ENCODE assay signal across 9 cellular contexts in genomic region chr10:73117976-73118743, GRCh38. TPM values are rescaled to one million over a fixed set of nuclear protein-coding genes. Genes with fewer than 3 reads are reported as not detected.
DNase-seq lines count a peak whose midpoint lies in the region; ATAC-seq and TF ChIP-seq lines count a peak whose summit lies in the region.
"Had no signal": no experiment of that assay in that cellular context is flagged by ENCODE, and none has a peak within 500 bp of the region (broad histone marks: within the 10 kb centered on the region; RNA-seq: fewer than 3 reads in every experiment).

No MANE protein-coding gene starts in this region.

- H3K9ac ChIP-seq in PC-3 (ENCODE audit: low read length) (peak overlapping the region; percentile 40), iPS-18a (ENCODE audit: low read length) (peak overlapping the region; percentile 22)

- H3K9me3 ChIP-seq in PC-3 (ENCODE audit: low read length) (no peaks in the 10 kb centered on the region), iPS-18a (ENCODE audit: control insufficient read depth, low read depth, low read length) (no peaks in the 10 kb centered on the region)

- no peaks in the 10 kb centered on the region for H3K9me2 ChIP-seq in PC-3 (replicated peaks; ENCODE audit: low read length)

- peaks cover 17% of the 10 kb centered on the region for H3K36me3 Mint-ChIP-seq in nephron progenitor cell (ENCODE audit: low read depth)

- DNase-seq in PC-3 (peak; percentile 99), nephron progenitor cell (no peak), GOT3 (lab: John Stamatoyannopoulos, UW) (no peak), DMS79 treated with DMSO at 0.1 percent for 48 hours (lab: John Stamatoyannopoulos, UW) (no peak)
- DNase-seq: naive B cell had no signal

- H2AFZ ChIP-seq in PC-3 (ENCODE audit: low read length) = peak overlapping the region; percentile 3; the same call in 1 of the 2 replicates

- peak overlapping the region; percentile 45 for H3K4me3 ChIP-seq in PC-3 (ENCODE audit: low read length)
- H3K4me3 ChIP-seq in iPS-18a (ENCODE audit: low read length) = no peak overlapping the region

- peak; percentile 64 for ATAC-seq in GM18520 (IDR thresholded peaks at IDR 0.05; ENCODE audit: unreplicated experiment)
- ATAC-seq in HG02610 (IDR thresholded peaks at IDR 0.05; ENCODE audit: unreplicated experiment) = peak; percentile 77
- ATAC-seq in PC-3 = peak; percentile 87
- no peak for ATAC-seq in HG03139 (IDR thresholded peaks at IDR 0.05; ENCODE audit: unreplicated experiment)

- H3K27ac ChIP-seq in PC-3 (ENCODE audit: low read length) (peak overlapping the region; percentile 81), iPS-18a (ENCODE audit: low read length) (no peak overlapping the region)

- peaks cover 6% of the 10 kb centered on the region for H3F3A ChIP-seq in PC-3 (ENCODE audit: low read length, unreplicated experiment)

- H3K36me3 ChIP-seq in PC-3 (ENCODE audit: low read depth, low read length) (no peaks in the 10 kb centered on the region), iPS-18a (ENCODE audit: control insufficient read depth, low read depth, low read length) (no peaks in the 10 kb centered on the region)

- CTCF ChIA-PET in PC-3 (lab: Charles Lee) = interaction anchor here (0.6 to 1.6 kb wide), 3 partner anchors 15 to 22 kb away, joined by 3 to 20 read pairs (median 7); partner anchors contain the start of gene P4HA1

- POLR2A ChIA-PET in PC-3 (lab: Charles Lee; ENCODE audit: unreplicated experiment) = interaction anchor here (0.6 to 1.0 kb wide), 3 partner anchors 22 to 129 kb away, joined by 3 to 15 read pairs (median 5); partner anchors contain the start of genes DNAJC9 and P4HA1

- intact Hi-C loops in PC-3 (cut with micrococcal nuclease) = loop anchor here (1.0 kb wide), 3 partner anchors 8 to 22 kb away; partner anchors contain the start of genes NUDT13 and P4HA1

- H3K27me3 ChIP-seq in PC-3 (ENCODE audit: low read length) (no peaks in the 10 kb centered on the region), iPS-18a (ENCODE audit: control insufficient read depth, insufficient read depth, low read length) (no peaks in the 10 kb centered on the region)

- H3K27me3 Mint-ChIP-seq in nephron progenitor cell (ENCODE audit: low read depth, poor library complexity) = no peaks in the 10 kb centered on the region
- H3K27me3 Mint-ChIP-seq: naive B cell had no signal

- H3K9me3 Mint-ChIP-seq in nephron progenitor cell = no peaks in the 10 kb centered on the region
- H3K9me3 Mint-ChIP-seq: naive B cell had no signal

- H3K4me1 Mint-ChIP-seq in nephron progenitor cell = no peaks in the 10 kb centered on the region

- no peak overlapping the region for H3K27ac Mint-ChIP-seq in nephron progenitor cell

- BruUV-seq in PC-3 (replicated peaks; lab: Mats Ljungman, UMichigan) = TSS peak; percentile 87

- H3K4me1 ChIP-seq in PC-3 (ENCODE audit: insufficient read depth, low read length) = peaks cover 59% of the 10 kb centered on the region
- peaks cover 8% of the 10 kb centered on the region for H3K4me1 ChIP-seq in iPS-18a (ENCODE audit: control insufficient read depth, low read depth, low read length)

- no peak for TF ChIP-seq CTCF in PC-3 (conservative IDR thresholded peaks at IDR 0.05; ENCODE audit: low read depth, low read length)
- TF ChIP-seq CTCF in nephron progenitor cell (IDR thresholded peaks at IDR 0.05) = no peak

- no peaks in the 10 kb centered on the region for H4K20me1 ChIP-seq in PC-3 (ENCODE audit: low read length)

- H3K4me2 ChIP-seq in PC-3 (ENCODE audit: low read length) = peak overlapping the region; percentile 75

- H3K79me2 ChIP-seq in PC-3 (ENCODE audit: low read length) = no peaks in the 10 kb centered on the region

- H3K4me3 Mint-ChIP-seq in nephron progenitor cell = no peak overlapping the region
- H3K4me3 Mint-ChIP-seq: naive B cell had no signal

RNA-seq across cellular contexts. Expression of gene NUDT13, which starts 7.9 kb away (rescaled TPM):
- total RNA-seq in PC-3 (2014; rRNA removed) = 1.1 and 1.8 TPM in 2 replicates

RNA-seq across cellular contexts. Expression of gene P4HA1, which starts 21.5 kb away (rescaled TPM):
- 164 and 181 TPM in 2 replicates for total RNA-seq in PC-3 (2014; rRNA removed)

RNA-seq across cellular contexts. Expression of gene ECD, which starts 49.6 kb away (rescaled TPM):
- total RNA-seq in PC-3 (2014; rRNA removed) = 103 and 108 TPM in 2 replicates

RNA-seq across cellular contexts. Expression of gene FAM149B1, which starts 49.8 kb away (rescaled TPM):
- 34.3 and 39.1 TPM in 2 replicates for total RNA-seq in PC-3 (2014; rRNA removed)
